Comparison of ENCODE assay signal across 11 cellular contexts in the genomic region with DNA sequence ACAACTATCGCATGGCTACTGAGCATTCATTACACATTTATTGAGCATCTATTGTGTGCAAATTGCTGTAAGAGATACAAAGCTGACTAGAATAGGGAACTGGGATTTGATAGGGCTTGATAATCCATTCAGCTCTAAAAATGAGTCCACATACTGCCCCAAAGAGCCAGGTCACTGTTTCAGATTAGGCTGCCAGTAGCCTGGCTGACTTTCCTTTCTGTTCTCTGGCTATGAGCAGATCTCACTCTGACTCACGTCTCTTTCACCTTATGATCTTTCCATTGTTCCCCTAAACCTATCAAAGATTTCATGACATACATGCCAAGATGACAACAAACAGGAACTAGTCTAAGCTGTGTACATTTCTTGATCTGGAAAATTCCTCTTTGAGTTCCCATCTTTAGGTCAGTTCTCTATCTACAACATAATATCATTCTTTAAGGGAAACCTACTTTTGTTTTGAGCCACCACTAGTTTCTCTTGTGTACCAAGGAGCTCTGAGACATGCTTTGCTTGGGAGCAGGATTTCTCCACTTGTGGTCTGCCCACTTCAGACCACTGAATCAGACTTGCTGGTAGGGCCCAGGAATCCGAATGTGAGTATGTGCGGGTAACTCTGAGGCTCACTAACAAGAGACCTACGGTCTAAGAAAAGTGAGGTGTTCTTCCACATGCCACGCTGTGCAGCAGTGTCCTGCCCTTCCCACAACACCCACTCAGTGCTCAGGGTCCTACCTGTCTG. TPM values are rescaled to one million over a fixed set of nuclear protein-coding genes. Genes with fewer than 3 reads are reported as not detected.
DNase-seq lines count a peak whose midpoint lies in the region; ATAC-seq and TF ChIP-seq lines count a peak whose summit lies in the region.
"Had no signal": no experiment of that assay in that cellular context is flagged by ENCODE, and none has a peak within 500 bp of the region (broad histone marks: within the 10 kb centered on the region; RNA-seq: fewer than 3 reads in every experiment).

No MANE protein-coding gene starts in this region.

- no peaks in the 10 kb centered on the region for H3K4me1 ChIP-seq in IMR-90 (ENCODE audit: control insufficient read depth, insufficient read depth, low read length)
- H3K4me1 ChIP-seq in testis, result no peaks in the 10 kb centered on the region

- no peak overlapping the region for H3K14ac ChIP-seq in IMR-90 (replicated peaks; ENCODE audit: low read depth, low read length)

- no peak overlapping the region for H2BK120ac ChIP-seq in IMR-90 (ENCODE audit: low read depth, low read length)

- intact Hi-C loops in IMR-90 (cut with micrococcal nuclease), result no loop called here
- intact Hi-C loops in testis (cut with DNase I; ENCODE audit: low total_unique reads), result no loop called here

- no peak overlapping the region for H3K56ac ChIP-seq in IMR-90 (ENCODE audit: extremely low read depth, insufficient read depth, low read length)

- H2AK9ac ChIP-seq in IMR-90 (replicated peaks; ENCODE audit: low read depth, low read length, poor library complexity), result no peak overlapping the region

- no peaks in the 10 kb centered on the region for H3K9me3 Mint-ChIP-seq in effector memory CD8-positive, alpha-beta T cell

- peak overlapping the region; percentile 62 to 92 for H3K4me3 Mint-ChIP-seq in effector memory CD8-positive, alpha-beta T cell

- dilution Hi-C loops in IMR-90 (cut with HindIII; ENCODE audit: low sequenced_read_pairs, unreplicated experiment), result no loop called here

- no peak overlapping the region for H2AK5ac ChIP-seq in IMR-90 (ENCODE audit: low read depth, low read length)

- no peaks in the 10 kb centered on the region; the same call in 1 of the 2 replicates for H3K9me1 ChIP-seq in IMR-90 (ENCODE audit: insufficient read depth, low read length)

- H4K5ac ChIP-seq in IMR-90 (ENCODE audit: low read depth, low read length), result no peak overlapping the region

- H3K4ac ChIP-seq in IMR-90 (ENCODE audit: low read depth, low read length), result no peak overlapping the region

- H3K27me3 ChIP-seq in IMR-90 (ENCODE audit: control insufficient read depth, insufficient read depth, low read length), result no peaks in the 10 kb centered on the region
- H3K27me3 ChIP-seq in testis, result no peaks in the 10 kb centered on the region

- peak overlapping the region; percentile 88 to 97 for H3K27ac Mint-ChIP-seq in effector memory CD8-positive, alpha-beta T cell

- H4K20me1 ChIP-seq in IMR-90 (ENCODE audit: insufficient read depth, low read length), result no peaks in the 10 kb centered on the region

- DNase-seq in CD1c-positive myeloid dendritic cell (ENCODE audit: extremely low spot score) (peak; percentile 88), IMR-90 (peak; percentile 36), COR-L47 (lab: John Stamatoyannopoulos, UW) (no peak), testis (no peak)
- no peak for DNase-seq in effector memory CD8-positive, alpha-beta T cell
- DNase-seq: mesenchymal stem cell, NCI-H2081 treated with DMSO at 0.1 percent for 48 hours, WERI-Rb-1 had no signal

- peaks cover 54 to 84% of the 10 kb centered on the region in 2 donors for H3K4me1 Mint-ChIP-seq in effector memory CD8-positive, alpha-beta T cell (ENCODE audit: low read depth in 2 of 2)

- TF ChIP-seq POLR2A in IMR-90 (IDR thresholded peaks at IDR 0.05; ENCODE audit: low read depth, low read length), result no peak
- no peak for TF ChIP-seq POLR2A in testis (IDR thresholded peaks at IDR 0.05)

- H3K4me3 ChIP-seq in IMR-90 (ENCODE audit: insufficient read depth, low read depth, low read length) (no peak overlapping the region), testis (no peak overlapping the region)

- in situ Hi-C loops in IMR-90 (cut with MboI; ENCODE audit: low sequenced_read_pairs), result no loop called here

- no peak overlapping the region for H4K8ac ChIP-seq in IMR-90 (ENCODE audit: low read depth in 2 of 2, low read length in 2 of 2)

- no peaks in the 10 kb centered on the region for H3K79me1 ChIP-seq in IMR-90 (ENCODE audit: low read depth in 1 of 2, low read length in 2 of 2)

- no peak overlapping the region for H3K23ac ChIP-seq in IMR-90 (ENCODE audit: low read depth, low read length)

- no peaks in the 10 kb centered on the region for H3K27me3 Mint-ChIP-seq in effector memory CD8-positive, alpha-beta T cell

- 90% methylated on average over 4 of the region's 6 CpGs; no CpG with 5 or more reads in 1 of the 2 experiments for WGBS in IMR-90 (ENCODE audit: extremely low coverage in 2 of 2, insufficient read length in 1 of 2), 2 experiments
- WGBS in testis, 2 donors, result 95 to 99% methylated on average over 6 of the region's 6 CpGs

- H3K27ac ChIP-seq in IMR-90 (ENCODE audit: insufficient read depth, low read length) (no peak overlapping the region), testis (no peak overlapping the region)
- H3K27ac ChIP-seq: WERI-Rb-1 had no signal

- POLR2A ChIA-PET in IMR-90 (lab: Charles Lee; ENCODE audit: unreplicated experiment), result no interaction called here

- BruUV-seq in IMR-90 (replicated peaks; lab: Mats Ljungman, UMichigan), result no TSS peak

- H3K9me3 ChIP-seq in IMR-90 (ENCODE audit: control insufficient read depth, insufficient read depth, low read length) (no peaks in the 10 kb centered on the region), testis (no peaks in the 10 kb centered on the region)

- no peak overlapping the region for H3K9ac ChIP-seq in IMR-90 (ENCODE audit: low read depth, low read length)

- H2AFZ ChIP-seq in IMR-90 (replicated peaks; ENCODE audit: low read length, poor library complexity), result no peak overlapping the region

- no peak overlapping the region for H3K4me2 ChIP-seq in IMR-90 (ENCODE audit: low read depth, low read length)

- CTCF ChIA-PET in IMR-90 (lab: Yijun Ruan, JAX), result interaction anchor here (1.6 kb wide), 1 partner anchor 73 kb away, joined by 3 read pairs; no protein-coding TSS in a partner anchor

- no peak overlapping the region for H2BK15ac ChIP-seq in IMR-90 (ENCODE audit: low read depth, low read length)

- no peak for TF ChIP-seq RAD21 in IMR-90 (IDR thresholded peaks at IDR 0.05; ENCODE audit: low read length)

- H3K36me3 Mint-ChIP-seq in effector memory CD8-positive, alpha-beta T cell (ENCODE audit: insufficient read depth), result peaks cover 95% of the 10 kb centered on the region

- peaks cover 16% of the 10 kb centered on the region for H3K36me3 ChIP-seq in IMR-90 (ENCODE audit: control insufficient read depth, insufficient read depth, low read length)
- no peaks in the 10 kb centered on the region for H3K36me3 ChIP-seq in testis (ENCODE audit: low read depth, missing control alignments)

- no peak overlapping the region for H2BK20ac ChIP-seq in IMR-90 (ENCODE audit: low read depth, low read length)

- no peak overlapping the region for H3K18ac ChIP-seq in IMR-90 (ENCODE audit: low read depth, low read length)

- no peak for TF ChIP-seq CTCF in IMR-90 (conservative IDR thresholded peaks at IDR 0.05; ENCODE audit: low read depth, low read length)
- TF ChIP-seq CTCF in testis (IDR thresholded peaks at IDR 0.05), result no peak

- H4K91ac ChIP-seq in IMR-90 (ENCODE audit: insufficient read depth, low read depth, low read length), result no peak overlapping the region

- H2BK5ac ChIP-seq in IMR-90 (ENCODE audit: low read depth, low read length, poor library complexity, severe bottlenecking), result no peak overlapping the region

- ATAC-seq in GM19025 (IDR thresholded peaks at IDR 0.05; ENCODE audit: low read depth, unreplicated experiment) (peak; percentile 40), IMR-90 (ENCODE audit: low read depth) (no peak), GM19467 (IDR thresholded peaks at IDR 0.05; ENCODE audit: unreplicated experiment) (no peak), HG03039 (IDR thresholded peaks at IDR 0.05; ENCODE audit: unreplicated experiment) (no peak)
- no peak for ATAC-seq in effector memory CD8-positive, alpha-beta T cell (replicated peaks)

TF ChIP-seq in IMR-90, 13 proteins besides CTCF, POLR2A, EP300 and RAD21:
- TF ChIP-seq RFX5 (IDR thresholded peaks at IDR 0.05; ENCODE audit: low read depth, low read length), result no peak

RNA-seq across cellular contexts. Expression of a gene that starts 40.9 kb away (rescaled TPM):
- total RNA-seq in IMR-90 (2012; rRNA removed) (0.28 TPM in 1 of 2 replicates, not detected in the other), testis (10 to 100 TPM in 1 of 2 donors, 1 to 10 TPM in 1; 5.2 to 11.3 TPM)
- polyA plus RNA-seq in IMR-90 (2012; rRNA removed) (0.12 and 0.17 TPM in 2 replicates), testis (ENCODE audit: insufficient read depth, low read depth, low replicate concordance) (12.1 TPM)
- 0.38 and 0.51 TPM in 2 replicates for polyA plus RNA-seq in IMR-90 (2012; cell fraction: cytosol; rRNA removed)
- 0.08 and 0.14 TPM in 2 replicates for polyA plus RNA-seq in IMR-90 (2012; cell fraction: nucleus; rRNA removed; ENCODE audit: low replicate concordance)

Comparison
In these comparisons a context has a peak if more than half of its experiments do, and no peak if none do; other contexts are left out.
1. DNase-seq: peak in CD1c-positive myeloid dendritic cell (single experiment) and IMR-90 (single experiment); none in effector memory CD8-positive, alpha-beta T cell (0 of 3), COR-L47 (single experiment) and testis (single experiment).